In genomic region chr5:134835623-134836022, GRCh38 we compare ENCODE assay signal across 31 cellular contexts.
"Had no signal": no experiment of that assay in that cellular context is flagged by ENCODE, and none has a peak within 500 bp of the region (broad histone marks: within the 10 kb centered on the region; RNA-seq: fewer than 3 reads in every experiment).

No MANE protein-coding gene starts in this region.

- H3K9me3 ChIP-seq: heart right ventricle, left ventricle myocardium inferior, neutrophil, pancreas, prostate gland, sigmoid colon, stomach, testis, tibial nerve, vagina had no signal

- H3K27me3 Mint-ChIP-seq: naive B cell; stimulated activated naive B cell treated with anti-CD40 and anti-IgM and Interleukin-4, amounts not matched to agents 10 μg/mL and 1 μg/mL and 100 μg/mL, for 72 hours; type B pancreatic cell had no signal

- H3K27me3 ChIP-seq: heart right ventricle, hepatocyte, neural progenitor cell, neutrophil, pancreas, sigmoid colon, stomach, testis, tibial nerve, vagina had no signal

- H3K4me3 ChIP-seq: heart right ventricle, hepatocyte, left ventricle myocardium inferior, lung, neural progenitor cell, pancreas, prostate gland, sigmoid colon, smooth muscle cell, stomach, testis, tibial nerve, vagina had no signal

- ATAC-seq: heart right ventricle; natural killer cell; pancreas; right cardiac atrium; stimulated activated naive B cell treated with anti-CD40 and anti-IgM and Interleukin-4, amounts not matched to agents 10 μg/mL and 1 μg/mL and 100 μg/mL, for 72 hours; stimulated activated naive CD8-positive, alpha-beta T cell treated with anti-CD3 and anti-CD28 coated beads, Interleukin-15, Interleukin-2, amounts not matched to agents 100 U/mL and 50 U/mL, for 24 hours had no signal

- H3K4me1 ChIP-seq: neural progenitor cell, prostate gland, sigmoid colon, tibial nerve, vagina had no signal

- H3K36me3 Mint-ChIP-seq: natural killer cell had no signal

- DNase-seq: heart right ventricle; islet precursor cell; left ventricle myocardium inferior; mesendoderm; naive B cell; natural killer cell; nephron progenitor cell; occipital lobe; pancreas; posterior cingulate gyrus; retina; right cardiac atrium; sigmoid colon; stimulated activated CD4-positive, alpha-beta T cell treated with anti-CD3 and anti-CD28 coated beads, Interleukin-12 subunit alpha, Interleukin-12 subunit beta, amount 100 ng/mL, for 4 hours; stimulated activated CD4-positive, alpha-beta T cell treated with anti-CD3 and anti-CD28 coated beads, Interleukin-15, amount 100 ng/mL, for 24 hours; stimulated activated CD4-positive, alpha-beta T cell treated with anti-CD3 and anti-CD28 coated beads, Interleukin-2, amount 100 ng/mL, for 24 hours; stimulated activated CD4-positive, alpha-beta T cell treated with anti-CD3 and anti-CD28 coated beads, Interleukin-4, amount 100 ng/mL, for 1 hour; stimulated activated naive B cell treated with anti-CD40 and anti-IgM and Interleukin-4, amounts not matched to agents 10 μg/mL and 1 μg/mL and 100 μg/mL, for 72 hours; stimulated activated naive CD8-positive, alpha-beta T cell treated with anti-CD3 and anti-CD28 coated beads, Interleukin-15, Interleukin-2, amounts not matched to agents 100 U/mL and 50 U/mL, for 24 hours; stomach; testis had no signal

- FAIRE-seq: pancreas had no signal

- H3K9me3 Mint-ChIP-seq: mesothelial cell of epicardium; naive B cell; natural killer cell; neural progenitor cell; stimulated activated naive B cell treated with anti-CD40 and anti-IgM and Interleukin-4, amounts not matched to agents 10 μg/mL and 1 μg/mL and 100 μg/mL, for 72 hours; type B pancreatic cell had no signal

- H3K27ac ChIP-seq: heart right ventricle, hepatocyte, left ventricle myocardium inferior, neural progenitor cell, neutrophil, pancreas, prostate gland, stomach, testis, tibial nerve, vagina had no signal

- H3K27ac Mint-ChIP-seq: mesothelial cell of epicardium, naive B cell, natural killer cell, neural progenitor cell, type B pancreatic cell had no signal

- H3K4me3 Mint-ChIP-seq: mesothelial cell of epicardium; naive B cell; natural killer cell; nephron progenitor cell; neural progenitor cell; stimulated activated naive B cell treated with anti-CD40 and anti-IgM and Interleukin-4, amounts not matched to agents 10 μg/mL and 1 μg/mL and 100 μg/mL, for 72 hours; type B pancreatic cell had no signal

- H3K36me3 ChIP-seq: pancreas, prostate gland had no signal

- H3K4me1 Mint-ChIP-seq: naive B cell; natural killer cell; stimulated activated naive B cell treated with anti-CD40 and anti-IgM and Interleukin-4, amounts not matched to agents 10 μg/mL and 1 μg/mL and 100 μg/mL, for 72 hours had no signal
